ENCODE assay signal across 11 cellular contexts in the genomic region with DNA sequence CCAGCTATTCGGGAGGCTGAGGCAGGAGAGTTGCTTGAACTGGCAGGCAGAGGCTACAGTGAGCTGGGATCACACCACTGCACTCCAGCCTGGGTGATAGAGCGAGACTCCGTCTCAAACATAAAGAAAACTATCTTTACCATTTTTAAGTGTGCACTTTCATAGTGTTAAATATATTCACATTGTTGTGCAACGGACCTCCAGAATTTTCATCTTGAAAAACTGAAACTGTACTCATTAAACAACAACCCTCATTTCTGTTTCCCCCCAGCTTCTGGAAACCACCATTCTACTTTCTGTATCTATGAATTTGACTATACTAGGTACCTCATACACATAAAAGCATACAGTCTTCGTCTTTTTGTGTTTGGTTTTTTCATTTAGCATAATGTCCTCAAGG. TPM values are rescaled to one million over a fixed set of nuclear protein-coding genes. Genes with fewer than 3 reads are reported as not detected.
DNase-seq lines count a peak whose midpoint lies in the region; ATAC-seq and TF ChIP-seq lines count a peak whose summit lies in the region.
"Had no signal": no experiment of that assay in that cellular context is flagged by ENCODE, and none has a peak within 500 bp of the region (broad histone marks: within the 10 kb centered on the region; RNA-seq: fewer than 3 reads in every experiment).

No MANE protein-coding gene starts in this region.

- no peaks in the 10 kb centered on the region for H3K9me3 Mint-ChIP-seq in natural killer cell treated with Interleukin-12 subunit alpha and Interleukin-12 subunit beta and Interleukin-15 and Interleukin-18, amount 100 ng/mL, for 72 hours
- no peaks in the 10 kb centered on the region for H3K9me3 Mint-ChIP-seq in natural killer cell
- H3K9me3 Mint-ChIP-seq in stimulated activated naive CD8-positive, alpha-beta T cell treated with anti-CD3 and anti-CD28 coated beads, Interleukin-15, amount 100 ng/mL, for 72 hours: peaks cover 5 to 7% of the 10 kb centered on the region in 2 donors
- H3K9me3 Mint-ChIP-seq in WTC11: peaks cover 7% of the 10 kb centered on the region; the same call in 1 of the 2 replicates
- H3K9me3 Mint-ChIP-seq: nephron had no signal

- H3K4me1 Mint-ChIP-seq in natural killer cell treated with Interleukin-12 subunit alpha and Interleukin-12 subunit beta and Interleukin-15 and Interleukin-18, amount 100 ng/mL, for 72 hours (ENCODE audit: low read depth in 2 of 2): peaks cover 19% of the 10 kb centered on the region in 2 donors
- H3K4me1 Mint-ChIP-seq in natural killer cell (no peaks in the 10 kb centered on the region), WTC11 (peaks cover 5% of the 10 kb centered on the region)
- peaks cover 22% of the 10 kb centered on the region for H3K4me1 Mint-ChIP-seq in stimulated activated naive CD8-positive, alpha-beta T cell treated with anti-CD3 and anti-CD28 coated beads, Interleukin-15, amount 100 ng/mL, for 72 hours
- H3K4me1 Mint-ChIP-seq: nephron had no signal

- peak overlapping the region; percentile 19 for H3K4me3 Mint-ChIP-seq in natural killer cell treated with Interleukin-12 subunit alpha and Interleukin-12 subunit beta and Interleukin-15 and Interleukin-18, amount 100 ng/mL, for 72 hours
- H3K4me3 Mint-ChIP-seq in natural killer cell: no peak overlapping the region
- H3K4me3 Mint-ChIP-seq in stimulated activated naive CD8-positive, alpha-beta T cell treated with anti-CD3 and anti-CD28 coated beads, Interleukin-15, amount 100 ng/mL, for 72 hours: no peak overlapping the region
- no peak overlapping the region for H3K4me3 Mint-ChIP-seq in WTC11
- H3K4me3 Mint-ChIP-seq: nephron had no signal

- peak; percentile 57 to 60 for ATAC-seq in natural killer cell treated with Interleukin-12 subunit alpha and Interleukin-12 subunit beta and Interleukin-15 and Interleukin-18, amount 100 ng/mL, for 72 hours
- ATAC-seq in natural killer cell: no peak
- peak; percentile 82 for ATAC-seq in GM21825 (IDR thresholded peaks at IDR 0.05; ENCODE audit: unreplicated experiment)
- peak; percentile 74 for ATAC-seq in HG03196 (IDR thresholded peaks at IDR 0.05; ENCODE audit: unreplicated experiment)
- ATAC-seq in stimulated activated naive CD8-positive, alpha-beta T cell treated with anti-CD3 and anti-CD28 coated beads, Interleukin-15, amount 100 ng/mL, for 72 hours: peak; percentile 89
- no peak for ATAC-seq in WTC11

- no peak for TF ChIP-seq CTCF in natural killer cell (IDR thresholded peaks at IDR 0.05)
- TF ChIP-seq CTCF in WTC11 (IDR thresholded peaks at IDR 0.05): no peak

- no peak for DNase-seq in natural killer cell treated with Interleukin-12 subunit alpha and Interleukin-12 subunit beta and Interleukin-15 and Interleukin-18, amount 100 ng/mL, for 72 hours (ENCODE audit: low spot score)
- DNase-seq in natural killer cell (no peak), WTC11 (ENCODE audit: low spot score) (no peak), HPDE6-E6E7 (ENCODE audit: extremely low spot score) (no peak)
- no peak for DNase-seq in stimulated activated naive CD8-positive, alpha-beta T cell treated with anti-CD3 and anti-CD28 coated beads, Interleukin-15, amount 100 ng/mL, for 72 hours
- DNase-seq in stimulated activated naive CD4-positive, alpha-beta T cell (lab: John Stamatoyannopoulos, UW): no peak
- DNase-seq: EL, HCEC 1CT had no signal

- H3K36me3 Mint-ChIP-seq in natural killer cell treated with Interleukin-12 subunit alpha and Interleukin-12 subunit beta and Interleukin-15 and Interleukin-18, amount 100 ng/mL, for 72 hours: no peaks in the 10 kb centered on the region
- H3K36me3 Mint-ChIP-seq in natural killer cell (no peaks in the 10 kb centered on the region), WTC11 (peaks cover 3% of the 10 kb centered on the region; the same call in 1 of the 2 replicates)

- CTCF ChIA-PET in WTC11 (lab: Charles Lee): interaction anchor here (0.6 kb wide), 1 partner anchor 188 kb away, joined by 4 read pairs; no protein-coding TSS in a partner anchor

- peak overlapping the region; percentile 43 to 67 for H3K27ac Mint-ChIP-seq in natural killer cell treated with Interleukin-12 subunit alpha and Interleukin-12 subunit beta and Interleukin-15 and Interleukin-18, amount 100 ng/mL, for 72 hours
- H3K27ac Mint-ChIP-seq in natural killer cell: no peak overlapping the region
- peak overlapping the region in 1 of 2 donors; percentile 73 for H3K27ac Mint-ChIP-seq in stimulated activated naive CD8-positive, alpha-beta T cell treated with anti-CD3 and anti-CD28 coated beads, Interleukin-15, amount 100 ng/mL, for 72 hours
- no peak overlapping the region for H3K27ac Mint-ChIP-seq in WTC11
- H3K27ac Mint-ChIP-seq: nephron had no signal

- POLR2A ChIA-PET in WTC11 (lab: Charles Lee): no interaction called here

- intact Hi-C loops in natural killer cell (cut with micrococcal nuclease): no loop called here

- peaks cover 0 to 6% of the 10 kb centered on the region in 2 donors for H3K27me3 Mint-ChIP-seq in natural killer cell treated with Interleukin-12 subunit alpha and Interleukin-12 subunit beta and Interleukin-15 and Interleukin-18, amount 100 ng/mL, for 72 hours
- H3K27me3 Mint-ChIP-seq in natural killer cell (ENCODE audit: low read depth in 2 of 2) (no peaks in the 10 kb centered on the region), WTC11 (ENCODE audit: low read depth) (no peaks in the 10 kb centered on the region)
- no peaks in the 10 kb centered on the region for H3K27me3 Mint-ChIP-seq in stimulated activated naive CD8-positive, alpha-beta T cell treated with anti-CD3 and anti-CD28 coated beads, Interleukin-15, amount 100 ng/mL, for 72 hours

TF ChIP-seq in WTC11, 78 proteins besides CTCF, POLR2A, EP300 and RAD21:
- TF ChIP-seq MXD4 (CRISPR knock-in tag; IDR thresholded peaks at IDR 0.05; ENCODE audit: borderline replicate concordance) (no peak), ZNF232 (CRISPR knock-in tag; IDR thresholded peaks at IDR 0.05) (no peak), NR2C2 (CRISPR knock-in tag; IDR thresholded peaks at IDR 0.05) (no peak)
- TF ChIP-seq, protein P1, sequence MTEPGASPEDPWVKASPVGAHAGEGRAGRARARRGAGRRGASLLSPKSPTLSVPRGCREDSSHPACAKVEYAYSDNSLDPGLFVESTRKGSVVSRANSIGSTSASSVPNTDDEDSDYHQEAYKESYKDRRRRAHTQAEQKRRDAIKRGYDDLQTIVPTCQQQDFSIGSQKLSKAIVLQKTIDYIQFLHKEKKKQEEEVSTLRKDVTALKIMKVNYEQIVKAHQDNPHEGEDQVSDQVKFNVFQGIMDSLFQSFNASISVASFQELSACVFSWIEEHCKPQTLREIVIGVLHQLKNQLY (CRISPR knock-in tag; IDR thresholded peaks at IDR 0.05): no peak
- TF ChIP-seq, protein P2, sequence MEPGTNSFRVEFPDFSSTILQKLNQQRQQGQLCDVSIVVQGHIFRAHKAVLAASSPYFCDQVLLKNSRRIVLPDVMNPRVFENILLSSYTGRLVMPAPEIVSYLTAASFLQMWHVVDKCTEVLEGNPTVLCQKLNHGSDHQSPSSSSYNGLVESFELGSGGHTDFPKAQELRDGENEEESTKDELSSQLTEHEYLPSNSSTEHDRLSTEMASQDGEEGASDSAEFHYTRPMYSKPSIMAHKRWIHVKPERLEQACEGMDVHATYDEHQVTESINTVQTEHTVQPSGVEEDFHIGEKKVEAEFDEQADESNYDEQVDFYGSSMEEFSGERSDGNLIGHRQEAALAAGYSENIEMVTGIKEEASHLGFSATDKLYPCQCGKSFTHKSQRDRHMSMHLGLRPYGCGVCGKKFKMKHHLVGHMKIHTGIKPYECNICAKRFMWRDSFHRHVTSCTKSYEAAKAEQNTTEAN (CRISPR knock-in tag; IDR thresholded peaks at IDR 0.05): no peak
TF ChIP-seq in WTC11: peak in this region for 0.

RNA-seq across cellular contexts. Expression of a gene that starts 26.7 kb away (rescaled TPM):
- total RNA-seq in natural killer cell treated with Interleukin-12 subunit alpha and Interleukin-12 subunit beta and Interleukin-15 and Interleukin-18, amount 100 ng/mL, for 72 hours: 10 to 100 TPM; 12.9 to 18.3 TPM
- total RNA-seq in natural killer cell (10 to 100 TPM; 10.2 to 12.0 (median 11.0) TPM), WTC11 (2021) (20.0 to 21.4 TPM (median 20.0 TPM) in 3 replicates)

Comparison
In these comparisons a context has a peak if more than half of its experiments do, and no peak if none do; other contexts are left out.
1. ATAC-seq: peak in natural killer cell treated with Interleukin-12 subunit alpha and Interleukin-12 subunit beta and Interleukin-15 and Interleukin-18, amount 100 ng/mL, for 72 hours (2 of 2), GM21825 (single experiment), HG03196 (single experiment) and stimulated activated naive CD8-positive, alpha-beta T cell treated with anti-CD3 and anti-CD28 coated beads, Interleukin-15, amount 100 ng/mL, for 72 hours (single experiment); none in natural killer cell (0 of 3) and WTC11 (single experiment).
2. H3K27ac Mint-ChIP-seq: peak in natural killer cell treated with Interleukin-12 subunit alpha and Interleukin-12 subunit beta and Interleukin-15 and Interleukin-18, amount 100 ng/mL, for 72 hours (2 of 2); none in natural killer cell (0 of 2) and WTC11 (single experiment).